9 cellular contexts compared by ENCODE assay signal in genomic region chr16:3266873-3267537, GRCh38. TPM values are rescaled to one million over a fixed set of nuclear protein-coding genes. Genes with fewer than 3 reads are reported as not detected.
DNase-seq lines count a peak whose midpoint lies in the region; ATAC-seq and TF ChIP-seq lines count a peak whose summit lies in the region.
"Had no signal": no experiment of that assay in that cellular context is flagged by ENCODE, and none has a peak within 500 bp of the region (broad histone marks: within the 10 kb centered on the region; RNA-seq: fewer than 3 reads in every experiment).

No MANE protein-coding gene starts in this region.

- CTCF ChIA-PET in Calu3 (lab: Charles Lee), result interaction anchor here (0.9 to 1.8 kb wide), 3 partner anchors 9 to 224 kb away, joined by 3 to 5 read pairs (median 3); partner anchors contain the start of gene ZNF263

- H3K27ac Mint-ChIP-seq in Calu3 (ENCODE audit: unreplicated experiment), result no peak overlapping the region

- no peaks in the 10 kb centered on the region for H3K27me3 Mint-ChIP-seq in Calu3 (ENCODE audit: unreplicated experiment)

- ATAC-seq in sciatic nerve, result no peak
- ATAC-seq in HG03439 (IDR thresholded peaks at IDR 0.05; ENCODE audit: unreplicated experiment), result no peak

- H3K4me1 Mint-ChIP-seq in Calu3 (ENCODE audit: low read depth, unreplicated experiment), result no peaks in the 10 kb centered on the region

- TF ChIP-seq CTCF in Calu3 (IDR thresholded peaks at IDR 0.05; ENCODE audit: unreplicated experiment), result no peak

- DNase-seq in Calu3 (peak; percentile 16), HT-29 (ENCODE audit: low spot score) (peak; percentile 68), SKM-1 (lab: John Stamatoyannopoulos, UW; ENCODE audit: unreplicated experiment) (peak; percentile 36), germinal center (ENCODE audit: low spot score) (peak; percentile 19), sciatic nerve (ENCODE audit: low spot score) (no peak), cortex of kidney (lab: John Stamatoyannopoulos, UW) (no peak), cerebellar nuclear complex (lab: John Stamatoyannopoulos, UW) (no peak)

- peaks cover 3% of the 10 kb centered on the region for H3K9me3 Mint-ChIP-seq in Calu3 (ENCODE audit: low read depth, unreplicated experiment)

- no TSS peak for BruUV-seq in Calu3 (replicated peaks; lab: Mats Ljungman, UMichigan)

- intact Hi-C loops in Calu3 (cut with micrococcal nuclease; ENCODE audit: unreplicated experiment), result no loop called here
- intact Hi-C loops in sciatic nerve (cut with DNase I), result no loop called here

- peaks cover 39% of the 10 kb centered on the region for H3K36me3 Mint-ChIP-seq in Calu3 (ENCODE audit: insufficient read depth, unreplicated experiment)

- no peak overlapping the region for H3K4me3 Mint-ChIP-seq in Calu3 (ENCODE audit: low read depth, unreplicated experiment)

RNA-seq across cellular contexts. Expression of gene MEFV, which starts 10.6 kb away (rescaled TPM):
- total RNA-seq in Calu3 (2022) (not detected in 2 replicates), sciatic nerve (3.0 TPM)
- 0.13 TPM in 1 of 2 replicates, not detected in the other for total RNA-seq in HT-29 (2014; rRNA removed; shearing (Covaris generic))
- total RNA-seq: NCI-H460 had no signal

RNA-seq across cellular contexts. Expression of gene ZNF263, which starts 16.3 kb away (rescaled TPM):
- total RNA-seq in Calu3 (2022), result 46.9 and 51.2 TPM in 2 replicates
- total RNA-seq in HT-29 (2014; rRNA removed; shearing (Covaris generic)), result 102 and 106 TPM in 2 replicates
- 31.4 TPM for total RNA-seq in sciatic nerve

RNA-seq across cellular contexts. Expression of gene ZNF200, which starts 32.0 kb away (rescaled TPM):
- total RNA-seq in Calu3 (2022), result 12.7 and 14.6 TPM in 2 replicates
- 5.6 and 8.6 TPM in 2 replicates for total RNA-seq in HT-29 (2014; rRNA removed; shearing (Covaris generic))
- 7.4 TPM for total RNA-seq in sciatic nerve

RNA-seq across cellular contexts. Expression of gene TIGD7, which starts 38.2 kb away (rescaled TPM):
- total RNA-seq in Calu3 (2022) (9.3 and 10.3 TPM in 2 replicates), sciatic nerve (9.9 TPM)
- total RNA-seq in HT-29 (2014; rRNA removed; shearing (Covaris generic)), result not detected in 2 replicates

RNA-seq across cellular contexts. Expression of gene ZNF75A, which starts 38.3 kb away (rescaled TPM):
- total RNA-seq in Calu3 (2022), result 46.8 and 50.5 TPM in 2 replicates
- total RNA-seq in HT-29 (2014; rRNA removed; shearing (Covaris generic)), result 0.41 and 0.91 TPM in 2 replicates
- 33.8 TPM for total RNA-seq in sciatic nerve

Comparison
In these comparisons a context has a peak if more than half of its experiments do, and no peak if none do; other contexts are left out.
1. DNase-seq: peak in Calu3 (single experiment), HT-29 (single experiment), SKM-1 (single experiment) and germinal center (single experiment); none in sciatic nerve (single experiment), cortex of kidney (single experiment) and cerebellar nuclear complex (0 of 2).